11 cellular contexts compared by ENCODE assay signal in the genomic region with DNA sequence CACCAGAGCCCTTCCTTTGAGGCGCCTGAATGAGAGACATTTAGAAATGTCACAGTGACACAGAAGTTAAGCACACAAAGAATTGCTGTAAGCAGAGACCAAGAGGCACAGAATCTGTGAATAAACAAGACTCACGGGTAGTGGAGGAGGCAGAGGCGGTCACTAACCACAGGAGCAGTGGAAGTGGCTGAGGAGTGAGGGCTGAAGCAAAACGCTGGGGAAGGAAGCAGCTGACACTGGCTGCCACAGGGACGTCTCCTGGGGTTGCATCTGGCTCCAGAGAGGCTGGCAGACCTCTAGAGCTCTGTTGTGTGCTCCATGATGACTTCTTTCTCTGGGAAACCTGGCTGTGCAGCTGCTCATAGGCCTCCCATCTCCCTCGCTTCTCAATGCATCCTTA.
DNase-seq lines count a peak whose midpoint lies in the region; ATAC-seq, FAIRE-seq and TF ChIP-seq lines count a peak whose summit lies in the region.
"Had no signal": no experiment of that assay in that cellular context is flagged by ENCODE, and none has a peak within 500 bp of the region (broad histone marks: within the 10 kb centered on the region; RNA-seq: fewer than 3 reads in every experiment).

No MANE protein-coding gene starts in this region.

- peaks cover 5% of the 10 kb centered on the region for H3K27me3 Mint-ChIP-seq in activated CD4-positive, alpha-beta T cell treated with anti-CD3 and anti-CD28 coated beads, Interleukin-2, amount 10 ng/mL, durations not matched to agents 7 days and 5 days

- POLR2A ChIA-PET in activated CD4-positive, alpha-beta T cell treated with anti-CD3 and anti-CD28 coated beads, Interleukin-2, amount 10 ng/mL, durations not matched to agents 7 days and 5 days (lab: Charles Lee) = interaction anchor here (0.8 kb wide), 1 partner anchor 252 kb away, joined by 3 read pairs; no protein-coding TSS in a partner anchor

- no peaks in the 10 kb centered on the region for H3K9me3 Mint-ChIP-seq in activated CD4-positive, alpha-beta T cell treated with anti-CD3 and anti-CD28 coated beads, Interleukin-2, amount 10 ng/mL, durations not matched to agents 7 days and 5 days

- no peak for ATAC-seq in HG03442 (IDR thresholded peaks at IDR 0.05; ENCODE audit: unreplicated experiment)
- ATAC-seq: left lobe of liver had no signal

- H3K27ac Mint-ChIP-seq in activated CD4-positive, alpha-beta T cell treated with anti-CD3 and anti-CD28 coated beads, Interleukin-2, amount 10 ng/mL, durations not matched to agents 7 days and 5 days = no peak overlapping the region

- peak; percentile 9 for DNase-seq in activated CD4-positive, alpha-beta T cell treated with anti-CD3 and anti-CD28 coated beads, Interleukin-2, amount 10 ng/mL, durations not matched to agents 7 days and 5 days
- no peak for DNase-seq in activated CD4-positive, alpha-beta T cell treated with anti-CD3 and anti-CD28 coated beads, Interleukin-2, amount 50 U/mL, for 48 hours
- DNase-seq in OCI-M1 (lab: John Stamatoyannopoulos, UW) (peak; percentile 50), foreskin melanocyte (peak; percentile 18), stromal cell of bone marrow (ENCODE audit: low read depth) (peak; percentile 9), H54 (ENCODE audit: insufficient read length, low spot score) (no peak), epidermal melanocyte (ENCODE audit: insufficient read length, low spot score) (no peak)
- DNase-seq: activated gamma-delta T cell treated with Interleukin-2 at 50 U/mL for 16 hours, NCI-H510A treated with DMSO at 0.1 percent for 48 hours had no signal

- CTCF ChIA-PET in activated CD4-positive, alpha-beta T cell treated with anti-CD3 and anti-CD28 coated beads, Interleukin-2, amount 10 ng/mL, durations not matched to agents 7 days and 5 days (lab: Charles Lee) = no interaction called here

- peaks cover 10% of the 10 kb centered on the region for H3K4me1 Mint-ChIP-seq in activated CD4-positive, alpha-beta T cell treated with anti-CD3 and anti-CD28 coated beads, Interleukin-2, amount 10 ng/mL, durations not matched to agents 7 days and 5 days

- H3K4me3 Mint-ChIP-seq in activated CD4-positive, alpha-beta T cell treated with anti-CD3 and anti-CD28 coated beads, Interleukin-2, amount 10 ng/mL, durations not matched to agents 7 days and 5 days = no peak overlapping the region

- H3K36me3 Mint-ChIP-seq in activated CD4-positive, alpha-beta T cell treated with anti-CD3 and anti-CD28 coated beads, Interleukin-2, amount 10 ng/mL, durations not matched to agents 7 days and 5 days (ENCODE audit: low read depth) = no peaks in the 10 kb centered on the region

- FAIRE-seq in H54 (lab: Jason Lieb, UNC) = no peak

- no peak for TF ChIP-seq POLR2A in H54 (IDR thresholded peaks at IDR 0.05; ENCODE audit: low read depth, low read length)

Comparison
In these comparisons a context has a peak if more than half of its experiments do, and no peak if none do; other contexts are left out.
1. DNase-seq: peak in activated CD4-positive, alpha-beta T cell treated with anti-CD3 and anti-CD28 coated beads, Interleukin-2, amount 10 ng/mL, durations not matched to agents 7 days and 5 days (single experiment), OCI-M1 (single experiment), foreskin melanocyte (single experiment) and stromal cell of bone marrow (single experiment); none in activated CD4-positive, alpha-beta T cell treated with anti-CD3 and anti-CD28 coated beads, Interleukin-2, amount 50 U/mL, for 48 hours (0 of 2), H54 (single experiment) and epidermal melanocyte (single experiment).